In genomic region chr3:148599478-148599877, GRCh38 we compare ENCODE assay signal across 16 cellular contexts.
A peak's percentile ranks its signal among the peaks of the same experiment; 100 is the strongest.
DNase-seq lines count a peak whose midpoint lies in the region; ATAC-seq and TF ChIP-seq lines count a peak whose summit lies in the region.
"Had no signal": no experiment of that assay in that cellular context is flagged by ENCODE, and none has a peak within 500 bp of the region (broad histone marks: within the 10 kb centered on the region; RNA-seq: fewer than 3 reads in every experiment).

No MANE protein-coding gene starts in this region.

- H3K36me3 Mint-ChIP-seq in Caco-2 (ENCODE audit: insufficient read depth, unreplicated experiment) = no peaks in the 10 kb centered on the region
- H3K36me3 Mint-ChIP-seq in progenitor cell of endocrine pancreas (ENCODE audit: insufficient read depth) = peaks cover 2% of the 10 kb centered on the region
- H3K36me3 Mint-ChIP-seq: CD14-positive monocyte; CD8-positive, alpha-beta T cell had no signal

- H3K27ac Mint-ChIP-seq in Caco-2 (ENCODE audit: unreplicated experiment) = peak overlapping the region; percentile 93
- H3K27ac Mint-ChIP-seq in progenitor cell of endocrine pancreas = peak overlapping the region; percentile 85
- H3K27ac Mint-ChIP-seq: CD14-positive monocyte; CD8-positive, alpha-beta T cell had no signal

- TF ChIP-seq RAD21 in liver (IDR thresholded peaks at IDR 0.05) = no peak

- no peak for ATAC-seq in HG02642 (IDR thresholded peaks at IDR 0.05; ENCODE audit: poor library complexity, unreplicated experiment)
- no peak for ATAC-seq in HG02973 (IDR thresholded peaks at IDR 0.05; ENCODE audit: unreplicated experiment)
- ATAC-seq: CD8-positive, alpha-beta T cell; HCT116 had no signal

- no peak for TF ChIP-seq CTCF in Caco-2 (IDR thresholded peaks at IDR 0.05; ENCODE audit: insufficient read depth in 1 of 2, low read depth in 1 of 2, low read length in 1 of 2, severe bottlenecking in 1 of 2, unreplicated experiment in 1 of 2)
- TF ChIP-seq CTCF in liver (IDR thresholded peaks at IDR 0.05; ENCODE audit: low read depth, low read length, missing input control) = no peak
- no peak for TF ChIP-seq CTCF in progenitor cell of endocrine pancreas (IDR thresholded peaks at IDR 0.05; ENCODE audit: unreplicated experiment)
- TF ChIP-seq CTCF in brain microvascular endothelial cell (IDR thresholded peaks at IDR 0.05; ENCODE audit: low read depth, low read length, missing control alignments) = no peak

- H3K4me1 Mint-ChIP-seq in Caco-2 (ENCODE audit: low read depth, unreplicated experiment) (peaks cover 38% of the 10 kb centered on the region), progenitor cell of endocrine pancreas (ENCODE audit: low read depth) (peaks cover 48% of the 10 kb centered on the region)
- H3K4me1 Mint-ChIP-seq: CD14-positive monocyte had no signal

- H3K36me3 ChIP-seq in Caco-2 (ENCODE audit: control insufficient read depth, insufficient read depth, low read length) (no peaks in the 10 kb centered on the region), liver (ENCODE audit: control insufficient read depth in 4 of 4, insufficient read depth in 3 of 4, low read depth in 1 of 4, low read length in 3 of 4) (no peaks in the 10 kb centered on the region), brain microvascular endothelial cell (replicated peaks) (no peaks in the 10 kb centered on the region)

- H3K27me3 ChIP-seq in Caco-2 (replicated peaks; ENCODE audit: control insufficient read depth, insufficient read depth, low read length) = no peaks in the 10 kb centered on the region
- no peaks in the 10 kb centered on the region for H3K27me3 ChIP-seq in liver (ENCODE audit: control insufficient read depth in 4 of 4, insufficient read depth in 4 of 4, low read length in 3 of 4)
- H3K27me3 ChIP-seq in brain microvascular endothelial cell (replicated peaks) = no peaks in the 10 kb centered on the region

- H3K4me3 ChIP-seq in Caco-2 (ENCODE audit: low read depth, low read length) (no peak overlapping the region), liver (ENCODE audit: low read depth in 1 of 3, low read length in 3 of 3) (no peak overlapping the region), brain microvascular endothelial cell (ENCODE audit: low read depth, low read length) (no peak overlapping the region)
- H3K4me3 ChIP-seq: GM23248 had no signal

- H3K4me3 Mint-ChIP-seq in Caco-2 (ENCODE audit: unreplicated experiment) = peak overlapping the region; percentile 56
- no peak overlapping the region for H3K4me3 Mint-ChIP-seq in progenitor cell of endocrine pancreas (ENCODE audit: low read depth)
- H3K4me3 Mint-ChIP-seq: CD14-positive monocyte; CD8-positive, alpha-beta T cell had no signal

- 78% methylated on average over 5 of the region's 5 CpGs for WGBS in liver

- POLR2A ChIA-PET in Caco-2 (lab: Charles Lee) = no interaction called here

- H3K27ac ChIP-seq in liver (ENCODE audit: low read depth in 1 of 2, low read length in 2 of 2) = peak overlapping the region; percentile 86 to 93
- H3K27ac ChIP-seq in brain microvascular endothelial cell = no peak overlapping the region
- H3K27ac ChIP-seq: GM23248 had no signal

- no TSS peak for BruUV-seq in Caco-2 (replicated peaks; lab: Mats Ljungman, UMichigan)

- intact Hi-C loops in Caco-2 (cut with micrococcal nuclease; ENCODE audit: unreplicated experiment) (no loop called here), posterior vena cava (cut with DNase I) (no loop called here)

- in situ Hi-C loops in brain microvascular endothelial cell (cut with HindIII; ENCODE audit: low pct_ligation_motif_present, low sequenced_read_pairs) = no loop called here

- H3K9me3 ChIP-seq in Caco-2 (no peaks in the 10 kb centered on the region), liver (ENCODE audit: control insufficient read depth in 4 of 4, low read length in 3 of 4) (no peaks in the 10 kb centered on the region)

- H3K9me3 Mint-ChIP-seq in Caco-2 (ENCODE audit: unreplicated experiment) (no peaks in the 10 kb centered on the region), progenitor cell of endocrine pancreas (ENCODE audit: low read depth) (no peaks in the 10 kb centered on the region)
- H3K9me3 Mint-ChIP-seq: CD14-positive monocyte had no signal

- H3K27me3 Mint-ChIP-seq in Caco-2 (ENCODE audit: insufficient read depth, unreplicated experiment) (no peaks in the 10 kb centered on the region), progenitor cell of endocrine pancreas (no peaks in the 10 kb centered on the region)

- CTCF ChIA-PET in Caco-2 (lab: Charles Lee) = no interaction called here

- no peak overlapping the region for H3K9ac ChIP-seq in liver (ENCODE audit: low read depth in 1 of 2, low read length in 2 of 2)
- H3K9ac ChIP-seq: GM23248 had no signal

- DNase-seq in Caco-2 = no peak
- peak; percentile 32 for DNase-seq in SW480 (ENCODE audit: low spot score)
- DNase-seq in progenitor cell of endocrine pancreas (ENCODE audit: low spot score, unreplicated experiment) = no peak
- DNase-seq in brain microvascular endothelial cell = no peak
- no peak for DNase-seq in posterior vena cava (ENCODE audit: low spot score)
- DNase-seq: CD8-positive, alpha-beta T cell; COR-L47; DMS 273 treated with DMSO at 0.1 percent for 48 hours; GM23248; IMR-90; KBM-7 had no signal

- H3K4me1 ChIP-seq in Caco-2 = peaks cover 54% of the 10 kb centered on the region
- peaks cover 5 to 39% (median 29%) of the 10 kb centered on the region in 4 donors for H3K4me1 ChIP-seq in liver (ENCODE audit: control insufficient read depth in 4 of 4, insufficient read depth in 4 of 4, low read length in 3 of 4)

TF ChIP-seq in liver, 16 proteins besides CTCF, POLR2A, EP300 and RAD21:
- TF ChIP-seq HNF4G (IDR thresholded peaks at IDR 0.05) = no peak
- no peak for TF ChIP-seq ATF3 (IDR thresholded peaks at IDR 0.05)
- TF ChIP-seq SP1 (IDR thresholded peaks at IDR 0.05) = no peak
- TF ChIP-seq TAF1 (conservative IDR thresholded peaks at IDR 0.05) = no peak
- TF ChIP-seq MAX (IDR thresholded peaks at IDR 0.05) = no peak
- no peak for TF ChIP-seq EGR1 (IDR thresholded peaks at IDR 0.05; ENCODE audit: low read depth in 2 of 2)
- no peak for TF ChIP-seq JUND (IDR thresholded peaks at IDR 0.05)
- TF ChIP-seq, protein P1, sequence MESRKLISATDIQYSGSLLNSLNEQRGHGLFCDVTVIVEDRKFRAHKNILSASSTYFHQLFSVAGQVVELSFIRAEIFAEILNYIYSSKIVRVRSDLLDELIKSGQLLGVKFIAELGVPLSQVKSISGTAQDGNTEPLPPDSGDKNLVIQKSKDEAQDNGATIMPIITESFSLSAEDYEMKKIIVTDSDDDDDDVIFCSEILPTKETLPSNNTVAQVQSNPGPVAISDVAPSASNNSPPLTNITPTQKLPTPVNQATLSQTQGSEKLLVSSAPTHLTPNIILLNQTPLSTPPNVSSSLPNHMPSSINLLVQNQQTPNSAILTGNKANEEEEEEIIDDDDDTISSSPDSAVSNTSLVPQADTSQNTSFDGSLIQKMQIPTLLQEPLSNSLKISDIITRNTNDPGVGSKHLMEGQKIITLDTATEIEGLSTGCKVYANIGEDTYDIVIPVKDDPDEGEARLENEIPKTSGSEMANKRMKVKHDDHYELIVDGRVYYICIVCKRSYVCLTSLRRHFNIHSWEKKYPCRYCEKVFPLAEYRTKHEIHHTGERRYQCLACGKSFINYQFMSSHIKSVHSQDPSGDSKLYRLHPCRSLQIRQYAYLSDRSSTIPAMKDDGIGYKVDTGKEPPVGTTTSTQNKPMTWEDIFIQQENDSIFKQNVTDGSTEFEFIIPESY (IDR thresholded peaks at IDR 0.05) = no peak
- TF ChIP-seq FOXA1 (IDR thresholded peaks at IDR 0.05) = no peak
- TF ChIP-seq NR2F2 (IDR thresholded peaks at IDR 0.05) = no peak
- TF ChIP-seq RXRA (IDR thresholded peaks at IDR 0.05) = no peak
- no peak for TF ChIP-seq FOXA2 (IDR thresholded peaks at IDR 0.05)
- no peak for TF ChIP-seq REST (IDR thresholded peaks at IDR 0.05)
- no peak for TF ChIP-seq GABPA (IDR thresholded peaks at IDR 0.05 in 1 of 2, conservative IDR thresholded peaks at IDR 0.05 in 1 of 2)
- no peak for TF ChIP-seq HNF4A (conservative IDR thresholded peaks at IDR 0.05)
- TF ChIP-seq YY1 (IDR thresholded peaks at IDR 0.05) = no peak
